1 cellular context compared by ENCODE assay signal in the genomic region with DNA sequence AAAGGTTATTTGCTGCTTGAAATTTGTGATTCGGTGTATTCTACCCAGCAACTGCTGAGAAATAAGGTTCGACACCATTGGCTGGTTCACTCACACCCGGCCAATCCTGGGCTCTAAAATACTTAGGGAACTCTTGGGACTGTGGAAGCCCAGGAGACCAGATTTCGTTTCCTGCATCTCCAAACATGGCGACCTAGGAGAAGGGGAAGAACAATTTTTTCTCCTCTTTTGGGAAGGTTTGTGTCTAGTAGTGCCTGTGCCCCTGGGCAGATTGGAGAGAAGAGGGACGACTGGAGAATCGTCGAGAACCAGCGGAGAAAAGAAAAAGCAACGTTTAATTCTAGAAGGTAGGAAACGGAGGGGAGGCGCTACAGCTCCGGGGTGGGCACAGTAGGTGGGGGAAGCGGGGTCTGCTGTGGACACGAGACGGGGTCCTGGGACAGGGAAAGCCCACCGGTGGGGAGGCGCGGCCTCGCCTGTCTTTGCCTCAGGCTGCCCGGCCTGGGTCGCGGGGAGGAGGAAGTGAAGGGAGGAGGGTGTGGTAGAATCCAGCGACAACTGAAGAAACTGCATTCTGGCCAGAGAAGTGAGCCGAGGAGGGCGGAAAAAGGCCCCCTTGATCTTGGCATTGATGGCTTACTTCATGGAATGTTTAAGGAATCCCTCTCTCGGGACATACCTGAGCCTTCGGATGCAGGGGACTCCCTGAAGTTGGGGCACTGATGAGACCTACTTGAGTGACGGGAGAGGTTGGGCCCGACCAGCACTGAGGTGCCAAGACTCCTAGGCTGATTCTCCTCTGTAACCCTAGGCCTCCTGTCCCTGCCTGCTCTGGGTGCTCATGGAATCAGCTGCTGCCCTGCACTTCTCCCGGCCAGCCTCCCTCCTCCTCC.
TF ChIP-seq lines count a peak whose summit lies in the region.

A gene (plus strand): TSS at position 160 of the 893 bp plus-strand sequence. CDS start 682 bp downstream, at position 842.

TF ChIP-seq in HepG2, 621 proteins besides CTCF, POLR2A, EP300 and RAD21 (continued from another document and continues in another):
- TF ChIP-seq, protein P1, sequence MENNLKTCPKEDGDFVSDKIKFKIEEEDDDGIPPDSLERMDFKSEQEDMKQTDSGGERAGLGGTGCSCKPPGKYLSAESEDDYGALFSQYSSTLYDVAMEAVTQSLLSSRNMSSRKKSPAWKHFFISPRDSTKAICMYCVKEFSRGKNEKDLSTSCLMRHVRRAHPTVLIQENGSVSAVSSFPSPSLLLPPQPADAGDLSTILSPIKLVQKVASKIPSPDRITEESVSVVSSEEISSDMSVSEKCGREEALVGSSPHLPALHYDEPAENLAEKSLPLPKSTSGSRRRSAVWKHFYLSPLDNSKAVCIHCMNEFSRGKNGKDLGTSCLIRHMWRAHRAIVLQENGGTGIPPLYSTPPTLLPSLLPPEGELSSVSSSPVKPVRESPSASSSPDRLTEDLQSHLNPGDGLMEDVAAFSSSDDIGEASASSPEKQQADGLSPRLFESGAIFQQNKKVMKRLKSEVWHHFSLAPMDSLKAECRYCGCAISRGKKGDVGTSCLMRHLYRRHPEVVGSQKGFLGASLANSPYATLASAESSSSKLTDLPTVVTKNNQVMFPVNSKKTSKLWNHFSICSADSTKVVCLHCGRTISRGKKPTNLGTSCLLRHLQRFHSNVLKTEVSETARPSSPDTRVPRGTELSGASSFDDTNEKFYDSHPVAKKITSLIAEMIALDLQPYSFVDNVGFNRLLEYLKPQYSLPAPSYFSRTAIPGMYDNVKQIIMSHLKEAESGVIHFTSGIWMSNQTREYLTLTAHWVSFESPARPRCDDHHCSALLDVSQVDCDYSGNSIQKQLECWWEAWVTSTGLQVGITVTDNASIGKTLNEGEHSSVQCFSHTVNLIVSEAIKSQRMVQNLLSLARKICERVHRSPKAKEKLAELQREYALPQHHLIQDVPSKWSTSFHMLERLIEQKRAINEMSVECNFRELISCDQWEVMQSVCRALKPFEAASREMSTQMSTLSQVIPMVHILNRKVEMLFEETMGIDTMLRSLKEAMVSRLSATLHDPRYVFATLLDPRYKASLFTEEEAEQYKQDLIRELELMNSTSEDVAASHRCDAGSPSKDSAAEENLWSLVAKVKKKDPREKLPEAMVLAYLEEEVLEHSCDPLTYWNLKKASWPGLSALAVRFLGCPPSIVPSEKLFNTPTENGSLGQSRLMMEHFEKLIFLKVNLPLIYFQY (CRISPR knock-in tag; IDR thresholded peaks at IDR 0.05; ENCODE audit: borderline replicate concordance), result no peak
- TF ChIP-seq TGIF2 (CRISPR knock-in tag; IDR thresholded peaks at IDR 0.05), result peak; percentile 53; the same call in 1 of the 2 replicates
- TF ChIP-seq SNAI1 (CRISPR knock-in tag; IDR thresholded peaks at IDR 0.05; ENCODE audit: borderline replicate concordance), result no peak
- no peak for TF ChIP-seq HHEX (CRISPR knock-in tag; IDR thresholded peaks at IDR 0.05)
- TF ChIP-seq, protein P2, sequence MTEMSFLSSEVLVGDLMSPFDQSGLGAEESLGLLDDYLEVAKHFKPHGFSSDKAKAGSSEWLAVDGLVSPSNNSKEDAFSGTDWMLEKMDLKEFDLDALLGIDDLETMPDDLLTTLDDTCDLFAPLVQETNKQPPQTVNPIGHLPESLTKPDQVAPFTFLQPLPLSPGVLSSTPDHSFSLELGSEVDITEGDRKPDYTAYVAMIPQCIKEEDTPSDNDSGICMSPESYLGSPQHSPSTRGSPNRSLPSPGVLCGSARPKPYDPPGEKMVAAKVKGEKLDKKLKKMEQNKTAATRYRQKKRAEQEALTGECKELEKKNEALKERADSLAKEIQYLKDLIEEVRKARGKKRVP (CRISPR knock-in tag; IDR thresholded peaks at IDR 0.05), result 0 out of 4 replicates have a peak, but pooled peaks of 1 of the 2 experiments have one; percentile 27
- TF ChIP-seq NFIB (CRISPR knock-in tag; IDR thresholded peaks at IDR 0.05; ENCODE audit: borderline replicate concordance), result no peak
- TF ChIP-seq, protein P3, sequence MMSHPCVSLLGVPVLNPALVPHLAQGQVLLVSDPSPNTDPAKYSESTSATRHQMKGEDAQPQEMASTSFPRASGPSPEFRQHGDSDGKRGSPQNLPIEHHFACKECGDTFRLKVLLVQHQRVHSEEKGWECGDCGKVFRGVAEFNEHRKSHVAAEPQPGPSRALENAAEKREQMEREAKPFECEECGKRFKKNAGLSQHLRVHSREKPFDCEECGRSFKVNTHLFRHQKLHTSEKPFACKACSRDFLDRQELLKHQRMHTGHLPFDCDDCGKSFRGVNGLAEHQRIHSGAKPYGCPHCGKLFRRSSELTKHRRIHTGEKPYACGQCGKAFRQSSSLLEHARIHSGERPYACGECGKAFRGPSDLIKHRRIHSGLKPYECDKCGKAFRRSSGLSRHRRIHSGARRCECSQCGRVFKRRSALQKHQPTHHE (CRISPR knock-in tag; IDR thresholded peaks at IDR 0.05; ENCODE audit: borderline replicate concordance), result no peak
- peak; percentile 13; the same call in 1 of the 2 replicates for TF ChIP-seq ARNT2 (CRISPR knock-in tag; IDR thresholded peaks at IDR 0.05; ENCODE audit: low read depth)
- TF ChIP-seq HCFC1 (IDR thresholded peaks at IDR 0.05; ENCODE audit: low read depth, low read length), result no peak
- no peak for TF ChIP-seq KDM4B (CRISPR knock-in tag; IDR thresholded peaks at IDR 0.05)
- TF ChIP-seq, protein P4, sequence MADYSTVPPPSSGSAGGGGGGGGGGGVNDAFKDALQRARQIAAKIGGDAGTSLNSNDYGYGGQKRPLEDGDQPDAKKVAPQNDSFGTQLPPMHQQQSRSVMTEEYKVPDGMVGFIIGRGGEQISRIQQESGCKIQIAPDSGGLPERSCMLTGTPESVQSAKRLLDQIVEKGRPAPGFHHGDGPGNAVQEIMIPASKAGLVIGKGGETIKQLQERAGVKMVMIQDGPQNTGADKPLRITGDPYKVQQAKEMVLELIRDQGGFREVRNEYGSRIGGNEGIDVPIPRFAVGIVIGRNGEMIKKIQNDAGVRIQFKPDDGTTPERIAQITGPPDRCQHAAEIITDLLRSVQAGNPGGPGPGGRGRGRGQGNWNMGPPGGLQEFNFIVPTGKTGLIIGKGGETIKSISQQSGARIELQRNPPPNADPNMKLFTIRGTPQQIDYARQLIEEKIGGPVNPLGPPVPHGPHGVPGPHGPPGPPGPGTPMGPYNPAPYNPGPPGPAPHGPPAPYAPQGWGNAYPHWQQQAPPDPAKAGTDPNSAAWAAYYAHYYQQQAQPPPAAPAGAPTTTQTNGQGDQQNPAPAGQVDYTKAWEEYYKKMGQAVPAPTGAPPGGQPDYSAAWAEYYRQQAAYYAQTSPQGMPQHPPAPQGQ (CRISPR knock-in tag; IDR thresholded peaks at IDR 0.05; ENCODE audit: borderline replicate concordance), result no peak
- TF ChIP-seq MAFF (IDR thresholded peaks at IDR 0.05; ENCODE audit: low read depth, low read length), result no peak
- TF ChIP-seq, protein P5, sequence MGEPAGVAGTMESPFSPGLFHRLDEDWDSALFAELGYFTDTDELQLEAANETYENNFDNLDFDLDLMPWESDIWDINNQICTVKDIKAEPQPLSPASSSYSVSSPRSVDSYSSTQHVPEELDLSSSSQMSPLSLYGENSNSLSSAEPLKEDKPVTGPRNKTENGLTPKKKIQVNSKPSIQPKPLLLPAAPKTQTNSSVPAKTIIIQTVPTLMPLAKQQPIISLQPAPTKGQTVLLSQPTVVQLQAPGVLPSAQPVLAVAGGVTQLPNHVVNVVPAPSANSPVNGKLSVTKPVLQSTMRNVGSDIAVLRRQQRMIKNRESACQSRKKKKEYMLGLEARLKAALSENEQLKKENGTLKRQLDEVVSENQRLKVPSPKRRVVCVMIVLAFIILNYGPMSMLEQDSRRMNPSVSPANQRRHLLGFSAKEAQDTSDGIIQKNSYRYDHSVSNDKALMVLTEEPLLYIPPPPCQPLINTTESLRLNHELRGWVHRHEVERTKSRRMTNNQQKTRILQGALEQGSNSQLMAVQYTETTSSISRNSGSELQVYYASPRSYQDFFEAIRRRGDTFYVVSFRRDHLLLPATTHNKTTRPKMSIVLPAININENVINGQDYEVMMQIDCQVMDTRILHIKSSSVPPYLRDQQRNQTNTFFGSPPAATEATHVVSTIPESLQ (CRISPR knock-in tag; conservative IDR thresholded peaks at IDR 0.05), result no peak
- 0 out of 2 replicates have a peak, but pooled peaks have one; percentile 52 for TF ChIP-seq ZNF619 (CRISPR knock-in tag; IDR thresholded peaks at IDR 0.05)
- peak; percentile 79 for TF ChIP-seq REL (CRISPR knock-in tag; conservative IDR thresholded peaks at IDR 0.05)
- TF ChIP-seq, protein P6, sequence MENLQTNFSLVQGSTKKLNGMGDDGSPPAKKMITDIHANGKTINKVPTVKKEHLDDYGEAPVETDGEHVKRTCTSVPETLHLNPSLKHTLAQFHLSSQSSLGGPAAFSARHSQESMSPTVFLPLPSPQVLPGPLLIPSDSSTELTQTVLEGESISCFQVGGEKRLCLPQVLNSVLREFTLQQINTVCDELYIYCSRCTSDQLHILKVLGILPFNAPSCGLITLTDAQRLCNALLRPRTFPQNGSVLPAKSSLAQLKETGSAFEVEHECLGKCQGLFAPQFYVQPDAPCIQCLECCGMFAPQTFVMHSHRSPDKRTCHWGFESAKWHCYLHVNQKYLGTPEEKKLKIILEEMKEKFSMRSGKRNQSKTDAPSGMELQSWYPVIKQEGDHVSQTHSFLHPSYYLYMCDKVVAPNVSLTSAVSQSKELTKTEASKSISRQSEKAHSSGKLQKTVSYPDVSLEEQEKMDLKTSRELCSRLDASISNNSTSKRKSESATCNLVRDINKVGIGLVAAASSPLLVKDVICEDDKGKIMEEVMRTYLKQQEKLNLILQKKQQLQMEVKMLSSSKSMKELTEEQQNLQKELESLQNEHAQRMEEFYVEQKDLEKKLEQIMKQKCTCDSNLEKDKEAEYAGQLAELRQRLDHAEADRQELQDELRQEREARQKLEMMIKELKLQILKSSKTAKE (CRISPR knock-in tag; IDR thresholded peaks at IDR 0.05; ENCODE audit: borderline replicate concordance), result no peak
- TF ChIP-seq IKZF4 (CRISPR knock-in tag; IDR thresholded peaks at IDR 0.05; ENCODE audit: borderline replicate concordance, low read depth, not compliant biosample characterization), result no peak
- no peak for TF ChIP-seq CHCHD3 (CRISPR knock-in tag; IDR thresholded peaks at IDR 0.05)
- TF ChIP-seq SALL2 (CRISPR knock-in tag; IDR thresholded peaks at IDR 0.05), result 0 out of 2 replicates have a peak, but pooled peaks have one; percentile 7
- peak; percentile 96 for TF ChIP-seq CREM (IDR thresholded peaks at IDR 0.05)
- no peak for TF ChIP-seq CREM (CRISPR knock-in tag; IDR thresholded peaks at IDR 0.05)
- TF ChIP-seq DNMT3B (CRISPR knock-in tag; conservative IDR thresholded peaks at IDR 0.05), result 0 out of 2 replicates have a peak, but pooled peaks have one; percentile 63
- TF ChIP-seq NCOA2 (CRISPR knock-in tag; IDR thresholded peaks at IDR 0.05), result no peak
- no peak for TF ChIP-seq SNRNP70 (IDR thresholded peaks at IDR 0.05; ENCODE audit: low read depth, low read length)
- TF ChIP-seq, protein P7, sequence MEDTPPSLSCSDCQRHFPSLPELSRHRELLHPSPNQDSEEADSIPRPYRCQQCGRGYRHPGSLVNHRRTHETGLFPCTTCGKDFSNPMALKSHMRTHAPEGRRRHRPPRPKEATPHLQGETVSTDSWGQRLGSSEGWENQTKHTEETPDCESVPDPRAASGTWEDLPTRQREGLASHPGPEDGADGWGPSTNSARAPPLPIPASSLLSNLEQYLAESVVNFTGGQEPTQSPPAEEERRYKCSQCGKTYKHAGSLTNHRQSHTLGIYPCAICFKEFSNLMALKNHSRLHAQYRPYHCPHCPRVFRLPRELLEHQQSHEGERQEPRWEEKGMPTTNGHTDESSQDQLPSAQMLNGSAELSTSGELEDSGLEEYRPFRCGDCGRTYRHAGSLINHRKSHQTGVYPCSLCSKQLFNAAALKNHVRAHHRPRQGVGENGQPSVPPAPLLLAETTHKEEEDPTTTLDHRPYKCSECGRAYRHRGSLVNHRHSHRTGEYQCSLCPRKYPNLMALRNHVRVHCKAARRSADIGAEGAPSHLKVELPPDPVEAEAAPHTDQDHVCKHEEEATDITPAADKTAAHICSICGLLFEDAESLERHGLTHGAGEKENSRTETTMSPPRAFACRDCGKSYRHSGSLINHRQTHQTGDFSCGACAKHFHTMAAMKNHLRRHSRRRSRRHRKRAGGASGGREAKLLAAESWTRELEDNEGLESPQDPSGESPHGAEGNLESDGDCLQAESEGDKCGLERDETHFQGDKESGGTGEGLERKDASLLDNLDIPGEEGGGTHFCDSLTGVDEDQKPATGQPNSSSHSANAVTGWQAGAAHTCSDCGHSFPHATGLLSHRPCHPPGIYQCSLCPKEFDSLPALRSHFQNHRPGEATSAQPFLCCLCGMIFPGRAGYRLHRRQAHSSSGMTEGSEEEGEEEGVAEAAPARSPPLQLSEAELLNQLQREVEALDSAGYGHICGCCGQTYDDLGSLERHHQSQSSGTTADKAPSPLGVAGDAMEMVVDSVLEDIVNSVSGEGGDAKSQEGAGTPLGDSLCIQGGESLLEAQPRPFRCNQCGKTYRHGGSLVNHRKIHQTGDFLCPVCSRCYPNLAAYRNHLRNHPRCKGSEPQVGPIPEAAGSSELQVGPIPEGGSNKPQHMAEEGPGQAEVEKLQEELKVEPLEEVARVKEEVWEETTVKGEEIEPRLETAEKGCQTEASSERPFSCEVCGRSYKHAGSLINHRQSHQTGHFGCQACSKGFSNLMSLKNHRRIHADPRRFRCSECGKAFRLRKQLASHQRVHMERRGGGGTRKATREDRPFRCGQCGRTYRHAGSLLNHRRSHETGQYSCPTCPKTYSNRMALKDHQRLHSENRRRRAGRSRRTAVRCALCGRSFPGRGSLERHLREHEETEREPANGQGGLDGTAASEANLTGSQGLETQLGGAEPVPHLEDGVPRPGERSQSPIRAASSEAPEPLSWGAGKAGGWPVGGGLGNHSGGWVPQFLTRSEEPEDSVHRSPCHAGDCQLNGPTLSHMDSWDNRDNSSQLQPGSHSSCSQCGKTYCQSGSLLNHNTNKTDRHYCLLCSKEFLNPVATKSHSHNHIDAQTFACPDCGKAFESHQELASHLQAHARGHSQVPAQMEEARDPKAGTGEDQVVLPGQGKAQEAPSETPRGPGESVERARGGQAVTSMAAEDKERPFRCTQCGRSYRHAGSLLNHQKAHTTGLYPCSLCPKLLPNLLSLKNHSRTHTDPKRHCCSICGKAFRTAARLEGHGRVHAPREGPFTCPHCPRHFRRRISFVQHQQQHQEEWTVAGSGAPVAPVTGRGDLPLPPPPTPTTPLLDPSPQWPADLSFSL (CRISPR knock-in tag; IDR thresholded peaks at IDR 0.05), result no peak
- no peak for TF ChIP-seq ZNF672 (CRISPR knock-in tag; IDR thresholded peaks at IDR 0.05)
- no peak for TF ChIP-seq IRF2 (CRISPR knock-in tag; IDR thresholded peaks at IDR 0.05)
- 0 out of 2 replicates have a peak, but pooled peaks have one; percentile 22 for TF ChIP-seq MTA1 (CRISPR knock-in tag; IDR thresholded peaks at IDR 0.05; ENCODE audit: borderline replicate concordance)
- TF ChIP-seq TAF1 (CRISPR knock-in tag; IDR thresholded peaks at IDR 0.05), result peak; percentile 33; the same call in 1 of the 2 replicates
- no peak for TF ChIP-seq ZNF205 (CRISPR knock-in tag; IDR thresholded peaks at IDR 0.05)
- no peak for TF ChIP-seq MTF2 (CRISPR knock-in tag; IDR thresholded peaks at IDR 0.05; ENCODE audit: borderline replicate concordance)
- TF ChIP-seq ZNF136 (CRISPR knock-in tag; IDR thresholded peaks at IDR 0.05; ENCODE audit: low read depth), result no peak
- no peak; the same call in 1 of the 2 replicates for TF ChIP-seq ZNF343 (CRISPR knock-in tag; IDR thresholded peaks at IDR 0.05)
